ENCODE assay signal across 29 cellular contexts in the genomic region with DNA sequence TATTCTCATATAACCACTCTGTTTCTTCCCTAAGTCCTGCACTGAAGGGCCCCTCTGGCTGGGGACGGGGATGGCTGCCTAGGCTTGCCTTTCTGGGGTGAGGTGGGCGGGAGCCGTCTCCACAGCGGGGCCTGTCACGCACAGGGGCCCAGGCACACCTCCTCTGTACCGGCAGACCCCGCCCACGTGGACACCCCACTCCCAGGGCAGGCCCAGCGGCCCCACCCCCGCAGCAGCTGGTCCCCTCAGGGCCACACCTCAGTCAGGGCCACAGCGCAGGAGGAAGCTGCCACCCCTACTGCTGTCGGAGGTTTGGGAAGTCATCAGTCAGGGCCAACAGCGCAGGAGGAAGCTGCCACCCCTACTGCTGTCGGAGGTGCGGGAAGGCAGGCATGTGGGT.
"Had no signal": no experiment of that assay in that cellular context is flagged by ENCODE, and none has a peak within 500 bp of the region (broad histone marks: within the 10 kb centered on the region; RNA-seq: fewer than 3 reads in every experiment).

No MANE protein-coding gene starts in this region.

- H3K27me3 Mint-ChIP-seq: activated CD4-positive, alpha-beta T cell treated with anti-CD3 and anti-CD28 coated beads, Interleukin-2, amount 10 ng/mL, durations not matched to agents 24 days and 14 days; activated naive CD8-positive, alpha-beta T cell had no signal

- H3K27ac ChIP-seq: RWPE1, SJSA1 had no signal

- H3K4me1 ChIP-seq: SJSA1 had no signal

- H3K4me3 ChIP-seq: MG63, SJSA1 had no signal

- H3K27ac Mint-ChIP-seq: activated B cell treated with CpG ODN at 0.5 μM for 24 hours; activated CD4-positive, alpha-beta T cell treated with anti-CD3 and anti-CD28 coated beads, Interleukin-2, amount 10 ng/mL, durations not matched to agents 24 days and 14 days; activated naive CD4-positive, alpha-beta T cell treated with anti-CD3 and anti-CD28 coated beads for 36 hours; activated naive CD8-positive, alpha-beta T cell; activated T-helper 17 cell treated with anti-CD3 and anti-CD28 coated beads, Interleukin-2, amount 50 U/mL, for 72 hours; T-helper 17 cell had no signal

- H3K36me3 Mint-ChIP-seq: activated naive CD8-positive, alpha-beta T cell had no signal

- H3K27me3 ChIP-seq: MG63 had no signal

- H3K9me3 ChIP-seq: MG63, SJSA1 had no signal

- DNase-seq: activated B cell treated with CpG ODN at 0.5 μM for 24 hours; activated CD4-positive, alpha-beta T cell treated with anti-CD3 and anti-CD28 coated beads for 1 hour; activated CD4-positive, alpha-beta T cell treated with anti-CD3 and anti-CD28 coated beads, Interleukin-2, amount 10 ng/mL, durations not matched to agents 24 days and 14 days; activated CD4-positive, alpha-beta T cell treated with anti-CD3 and anti-CD28 coated beads, Interleukin-2, amount 50 U/mL, for 48 hours; activated gamma-delta T cell; activated naive CD4-positive, alpha-beta T cell treated with anti-CD3 and anti-CD28 coated beads for 36 hours; activated T-cell treated with anti-CD3 and anti-CD28 coated beads for 4 hours; activated T-cell treated with anti-CD3 and anti-CD28 coated beads, Interleukin-2, amount 50 U/mL, for 48 hours; caudate nucleus; MG63; MV-4-11; NCI-H1092 treated with DMSO at 0.1 percent for 48 hours; NCI-H1417 treated with DMSO at 0.1 percent for 48 hours; NCI-H1694; NCI-H2029; NCI-H2107; NCI-H510A treated with DMSO at 0.1 percent for 48 hours; NCI-H69; NK-92 treated with Interleukin-12 subunit alpha and Interleukin-12 subunit beta, amount 100 ng/mL, for 24 hours; OCI-M1; SHP77; T-helper 17 cell; T-helper 9 cell had no signal

- H3K4me3 Mint-ChIP-seq: activated B cell treated with CpG ODN at 0.5 μM for 24 hours; activated CD4-positive, alpha-beta T cell treated with anti-CD3 and anti-CD28 coated beads, Interleukin-2, amount 10 ng/mL, durations not matched to agents 24 days and 14 days; activated naive CD4-positive, alpha-beta T cell treated with anti-CD3 and anti-CD28 coated beads for 36 hours; activated naive CD8-positive, alpha-beta T cell; activated T-helper 17 cell treated with anti-CD3 and anti-CD28 coated beads, Interleukin-2, amount 50 U/mL, for 72 hours; T-helper 17 cell had no signal

- H3K9me3 Mint-ChIP-seq: activated B cell treated with CpG ODN at 0.5 μM for 24 hours; activated CD4-positive, alpha-beta T cell treated with anti-CD3 and anti-CD28 coated beads, Interleukin-2, amount 10 ng/mL, durations not matched to agents 24 days and 14 days; activated naive CD4-positive, alpha-beta T cell treated with anti-CD3 and anti-CD28 coated beads for 36 hours; activated T-helper 17 cell treated with anti-CD3 and anti-CD28 coated beads, Interleukin-2, amount 50 U/mL, for 72 hours had no signal

- H3K36me3 ChIP-seq: MG63, SJSA1 had no signal

- H3K4me1 Mint-ChIP-seq: activated B cell treated with CpG ODN at 0.5 μM for 24 hours; activated CD4-positive, alpha-beta T cell treated with anti-CD3 and anti-CD28 coated beads, Interleukin-2, amount 10 ng/mL, durations not matched to agents 24 days and 14 days; activated T-helper 17 cell treated with anti-CD3 and anti-CD28 coated beads, Interleukin-2, amount 50 U/mL, for 72 hours; T-helper 17 cell had no signal

- ATAC-seq: activated T-helper 17 cell treated with anti-CD3 and anti-CD28 coated beads, Interleukin-2, amount 50 U/mL, for 72 hours; Panc1; SK-N-SH treated with all-trans-retinoic acid at 6 μM for 48 hours; T-helper 17 cell had no signal
